In the genomic region with DNA sequence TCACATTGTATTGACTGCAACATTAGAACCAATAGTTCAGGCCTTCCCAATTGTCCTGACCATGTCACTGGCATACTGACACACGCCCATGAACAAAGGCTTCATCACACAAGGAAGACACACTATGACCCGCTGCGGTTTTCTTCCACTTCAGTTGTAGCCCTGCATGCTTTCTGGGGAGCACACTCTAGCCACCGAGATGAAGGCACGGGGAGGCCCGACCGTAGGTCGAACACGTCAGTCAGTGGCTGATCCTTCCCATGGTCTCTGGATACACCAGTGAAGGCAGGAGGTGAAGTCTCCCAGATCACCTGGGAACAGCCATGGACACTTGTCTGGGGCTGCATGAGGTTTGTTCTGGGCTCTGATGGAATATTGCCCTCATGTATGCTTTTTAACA, we compare ENCODE assay signal across 29 cellular contexts.
"Had no signal": no experiment of that assay in that cellular context is flagged by ENCODE, and none has a peak within 500 bp of the region (broad histone marks: within the 10 kb centered on the region; RNA-seq: fewer than 3 reads in every experiment).

No MANE protein-coding gene starts in this region.

- H3K4me2 ChIP-seq: SK-N-SH had no signal

- H3K36me3 ChIP-seq: ascending aorta, cardiac muscle cell, colonic mucosa, thoracic aorta, upper lobe of left lung had no signal

- H3K9ac ChIP-seq: SK-N-SH had no signal

- H3K9me3 Mint-ChIP-seq: activated CD4-positive, alpha-beta T cell treated with anti-CD3 and anti-CD28 coated beads, Interleukin-2, amount 10 ng/mL, durations not matched to agents 7 days and 5 days; activated naive CD8-positive, alpha-beta T cell treated with anti-CD3 and anti-CD28 coated beads, Interleukin-2, amount 10 ng/mL, durations not matched to agents 7 days and 5 days; activated T-cell treated with anti-CD3 and anti-CD28 coated beads, Interleukin-2, amount 50 U/mL, for 4 hours; activated T-helper 2 cell treated with anti-CD3 and anti-CD28 coated beads, Interferon-gamma antibody, Interleukin-2, Interleukin-4, amounts not matched to agents 10 μg/mL and 5 μg/mL and 100 μg/mL, durations not matched to agents 14 hours and 24 hours and 36 hours; brain; effector memory CD8-positive, alpha-beta T cell; naive thymus-derived CD8-positive, alpha-beta T cell had no signal

- H3K4me3 Mint-ChIP-seq: activated CD4-positive, alpha-beta T cell treated with anti-CD3 and anti-CD28 coated beads, Interleukin-2, amount 10 ng/mL, durations not matched to agents 7 days and 5 days; activated CD8-positive, alpha-beta T cell treated with anti-CD3 and anti-CD28 coated beads, Interleukin-2, amount 10 ng/mL, durations not matched to agents 7 days and 5 days; activated naive CD8-positive, alpha-beta T cell treated with anti-CD3 and anti-CD28 coated beads, Interleukin-2, amount 10 ng/mL, durations not matched to agents 7 days and 5 days; activated T-cell treated with anti-CD3 and anti-CD28 coated beads, Interleukin-2, amount 50 U/mL, for 4 hours; brain; effector memory CD8-positive, alpha-beta T cell; naive thymus-derived CD8-positive, alpha-beta T cell; WTC11 had no signal

- H3K4me3 ChIP-seq: ascending aorta, cardiac muscle cell, colonic mucosa, dorsolateral prefrontal cortex, thoracic aorta, upper lobe of left lung had no signal

- ATAC-seq: activated CD8-positive, alpha-beta T cell treated with anti-CD3 and anti-CD28 coated beads, Interleukin-2, amount 10 ng/mL, durations not matched to agents 7 days and 5 days; activated T-cell treated with anti-CD3 and anti-CD28 coated beads, Interleukin-2, amount 50 U/mL, for 4 hours; effector memory CD8-positive, alpha-beta T cell; left colon; naive thymus-derived CD8-positive, alpha-beta T cell; right cardiac atrium; WTC11 had no signal

- H3K9me3 ChIP-seq: ascending aorta, colonic mucosa, SK-N-SH, thoracic aorta, upper lobe of left lung had no signal

- H3K27me3 ChIP-seq: ascending aorta, cardiac muscle cell, colonic mucosa, dorsolateral prefrontal cortex, upper lobe of left lung had no signal

- DNase-seq: activated CD4-positive, alpha-beta T cell treated with anti-CD3 and anti-CD28 coated beads for 1 hour; activated CD4-positive, alpha-beta T cell treated with anti-CD3 and anti-CD28 coated beads, Interleukin-2, amount 10 ng/mL, durations not matched to agents 7 days and 5 days; activated CD8-positive, alpha-beta T cell treated with anti-CD3 and anti-CD28 coated beads, Interleukin-2, amount 10 ng/mL, durations not matched to agents 7 days and 5 days; activated naive CD4-positive, alpha-beta T cell treated with Interleukin-2 at 50 U/mL for 16 hours; activated naive CD8-positive, alpha-beta T cell treated with anti-CD3 and anti-CD28 coated beads, Interleukin-2, amount 10 ng/mL, durations not matched to agents 7 days and 5 days; activated T-cell treated with anti-CD3 and anti-CD28 coated beads, Interleukin-2, amount 50 U/mL, for 4 hours; cerebellar nuclear complex; colonic mucosa; effector memory CD8-positive, alpha-beta T cell; erythroblast; hippocampal formation; kidney; left colon; midbrain; right cardiac atrium; SK-N-SH; stimulated activated CD4-positive, alpha-beta T cell treated with anti-CD3 and anti-CD28 coated beads, Interleukin-2, amount 100 ng/mL, for 48 hours; stimulated activated naive CD4-positive, alpha-beta T cell treated with Interleukin-2 at 50 U/mL for 16 hours; SW 1271; T-helper 2 cell; upper lobe of left lung had no signal

- H3K4me1 ChIP-seq: ascending aorta, colonic mucosa, upper lobe of left lung had no signal

- H3K36me3 Mint-ChIP-seq: activated naive CD8-positive, alpha-beta T cell treated with anti-CD3 and anti-CD28 coated beads, Interleukin-2, amount 10 ng/mL, durations not matched to agents 7 days and 5 days; brain; naive thymus-derived CD8-positive, alpha-beta T cell had no signal

- H3K4me1 Mint-ChIP-seq: activated CD4-positive, alpha-beta T cell treated with anti-CD3 and anti-CD28 coated beads, Interleukin-2, amount 10 ng/mL, durations not matched to agents 7 days and 5 days; activated naive CD8-positive, alpha-beta T cell treated with anti-CD3 and anti-CD28 coated beads, Interleukin-2, amount 10 ng/mL, durations not matched to agents 7 days and 5 days; naive thymus-derived CD8-positive, alpha-beta T cell had no signal

- H3K27ac Mint-ChIP-seq: activated CD4-positive, alpha-beta T cell treated with anti-CD3 and anti-CD28 coated beads, Interleukin-2, amount 10 ng/mL, durations not matched to agents 7 days and 5 days; activated CD8-positive, alpha-beta T cell treated with anti-CD3 and anti-CD28 coated beads, Interleukin-2, amount 10 ng/mL, durations not matched to agents 7 days and 5 days; activated naive CD8-positive, alpha-beta T cell treated with anti-CD3 and anti-CD28 coated beads, Interleukin-2, amount 10 ng/mL, durations not matched to agents 7 days and 5 days; activated T-helper 2 cell treated with anti-CD3 and anti-CD28 coated beads, Interferon-gamma antibody, Interleukin-2, Interleukin-4, amounts not matched to agents 10 μg/mL and 5 μg/mL and 100 μg/mL, durations not matched to agents 14 hours and 24 hours and 36 hours; brain; effector memory CD8-positive, alpha-beta T cell; WTC11 had no signal

- FAIRE-seq: kidney had no signal

- H3K27ac ChIP-seq: ascending aorta, cardiac muscle cell, colonic mucosa, dorsolateral prefrontal cortex, thoracic aorta, upper lobe of left lung had no signal
